In genomic region chr11:59560290-59560701, GRCh38 we compare ENCODE assay signal across 8 cellular contexts. TPM values are rescaled to one million over a fixed set of nuclear protein-coding genes. Genes with fewer than 3 reads are reported as not detected.
A peak's percentile ranks its signal among the peaks of the same experiment; 100 is the strongest.
DNase-seq lines count a peak whose midpoint lies in the region; ATAC-seq and TF ChIP-seq lines count a peak whose summit lies in the region.

No MANE protein-coding gene starts in this region.

- H3K4me3 Mint-ChIP-seq in natural killer cell treated with Interleukin-12 subunit alpha and Interleukin-12 subunit beta and Interleukin-15 and Interleukin-18, amount 100 ng/mL, for 72 hours: peak overlapping the region; percentile 74

- H3K36me3 ChIP-seq in BE2C (no peaks in the 10 kb centered on the region), HUES6 (ENCODE audit: control insufficient read depth, insufficient read depth, low read length) (no peaks in the 10 kb centered on the region), OCI-LY3 (replicated peaks; ENCODE audit: low read depth, low read length) (no peaks in the 10 kb centered on the region)

- H3K4me1 ChIP-seq in BE2C (no peaks in the 10 kb centered on the region), HUES6 (ENCODE audit: control insufficient read depth, insufficient read depth, low read length) (no peaks in the 10 kb centered on the region), OCI-LY3 (ENCODE audit: low read length) (peaks cover 18% of the 10 kb centered on the region)

- peak; percentile 43 for DNase-seq in BE2C
- DNase-seq in activated T-helper 1 cell treated with Interleukin-2 at 50 U/mL for 16 hours (ENCODE audit: low read depth): peak; percentile 33
- DNase-seq in fibroblast of peridontal ligament (ENCODE audit: extremely low read depth): peak; percentile 77
- DNase-seq in natural killer cell treated with Interleukin-12 subunit alpha and Interleukin-12 subunit beta and Interleukin-15 and Interleukin-18, amount 100 ng/mL, for 72 hours (ENCODE audit: low spot score): peak; percentile 71
- DNase-seq in stromal cell of bone marrow (ENCODE audit: low read depth): peak; percentile 17

- no peaks in the 10 kb centered on the region for H3K9me3 Mint-ChIP-seq in natural killer cell treated with Interleukin-12 subunit alpha and Interleukin-12 subunit beta and Interleukin-15 and Interleukin-18, amount 100 ng/mL, for 72 hours

- ATAC-seq in GM19463 (IDR thresholded peaks at IDR 0.05; ENCODE audit: unreplicated experiment): peak; percentile 26
- peak; percentile 59 to 72 for ATAC-seq in natural killer cell treated with Interleukin-12 subunit alpha and Interleukin-12 subunit beta and Interleukin-15 and Interleukin-18, amount 100 ng/mL, for 72 hours

- TF ChIP-seq CTCF in BE2C (IDR thresholded peaks at IDR 0.05; ENCODE audit: low read depth, low read length) (no peak), OCI-LY3 (IDR thresholded peaks at IDR 0.05; ENCODE audit: low read depth, low read length) (no peak)

- peaks cover 41 to 43% of the 10 kb centered on the region in 2 donors for H3K4me1 Mint-ChIP-seq in natural killer cell treated with Interleukin-12 subunit alpha and Interleukin-12 subunit beta and Interleukin-15 and Interleukin-18, amount 100 ng/mL, for 72 hours (ENCODE audit: low read depth in 2 of 2)

- H3K27ac ChIP-seq in HUES6 (ENCODE audit: low read depth, low read length) (no peak overlapping the region), OCI-LY3 (ENCODE audit: low read length) (peak overlapping the region; percentile 77)

- H3K27me3 ChIP-seq in BE2C (no peaks in the 10 kb centered on the region), HUES6 (ENCODE audit: control insufficient read depth, insufficient read depth, low read length) (no peaks in the 10 kb centered on the region), OCI-LY3 (ENCODE audit: low read depth, low read length) (no peaks in the 10 kb centered on the region)

- peak overlapping the region; percentile 93 for H2AFZ ChIP-seq in OCI-LY3 (ENCODE audit: low read depth, low read length)

- peak overlapping the region; percentile 94 to 97 for H3K27ac Mint-ChIP-seq in natural killer cell treated with Interleukin-12 subunit alpha and Interleukin-12 subunit beta and Interleukin-15 and Interleukin-18, amount 100 ng/mL, for 72 hours

- peak overlapping the region; percentile 73 for H3K4me2 ChIP-seq in OCI-LY3 (ENCODE audit: low read length)

- H3K27me3 Mint-ChIP-seq in natural killer cell treated with Interleukin-12 subunit alpha and Interleukin-12 subunit beta and Interleukin-15 and Interleukin-18, amount 100 ng/mL, for 72 hours: peaks cover 7 to 8% of the 10 kb centered on the region in 2 donors

- no peaks in the 10 kb centered on the region for H3K36me3 Mint-ChIP-seq in natural killer cell treated with Interleukin-12 subunit alpha and Interleukin-12 subunit beta and Interleukin-15 and Interleukin-18, amount 100 ng/mL, for 72 hours

- H3K4me3 ChIP-seq in BE2C (ENCODE audit: low read depth, low read length) (peak overlapping the region; percentile 95), HUES6 (ENCODE audit: low read depth, low read length) (peak overlapping the region; percentile 90), OCI-LY3 (ENCODE audit: low read length) (peak overlapping the region; percentile 85)

- no peaks in the 10 kb centered on the region for H4K20me1 ChIP-seq in OCI-LY3 (ENCODE audit: insufficient read depth, low read length)

- peak overlapping the region; percentile 58 for H3K9ac ChIP-seq in HUES6 (ENCODE audit: low read length)
- peak overlapping the region; percentile 89 for H3K9ac ChIP-seq in OCI-LY3 (ENCODE audit: low read length)

- no peaks in the 10 kb centered on the region for H3K79me2 ChIP-seq in OCI-LY3 (ENCODE audit: low read length)

- H3K9me3 ChIP-seq in BE2C: no peaks in the 10 kb centered on the region
- H3K9me3 ChIP-seq in HUES6 (ENCODE audit: control insufficient read depth, insufficient read depth, low read depth, low read length): no peaks in the 10 kb centered on the region
- no peaks in the 10 kb centered on the region for H3K9me3 ChIP-seq in OCI-LY3 (ENCODE audit: insufficient read depth, low read length)

RNA-seq across cellular contexts. Expression of gene OR4D9, which starts 49.0 kb away (rescaled TPM):
- 0.08 TPM for polyA plus RNA-seq in BE2C (2012; ENCODE audit: insufficient read depth, insufficient read length, low read depth)
- total RNA-seq in natural killer cell treated with Interleukin-12 subunit alpha and Interleukin-12 subunit beta and Interleukin-15 and Interleukin-18, amount 100 ng/mL, for 72 hours: not detected

RNA-seq across cellular contexts. Expression of gene OSBP, which starts 55.3 kb away (rescaled TPM):
- 17.5 TPM for polyA plus RNA-seq in BE2C (2012; ENCODE audit: insufficient read depth, insufficient read length, low read depth)
- 10 to 100 TPM; 40.5 to 45.2 TPM for total RNA-seq in natural killer cell treated with Interleukin-12 subunit alpha and Interleukin-12 subunit beta and Interleukin-15 and Interleukin-18, amount 100 ng/mL, for 72 hours

RNA-seq across cellular contexts. Expression of gene OR4D11, which starts 56.9 kb away (rescaled TPM):
- polyA plus RNA-seq in BE2C (2012; ENCODE audit: insufficient read depth, insufficient read length, low read depth): not detected
- total RNA-seq in natural killer cell treated with Interleukin-12 subunit alpha and Interleukin-12 subunit beta and Interleukin-15 and Interleukin-18, amount 100 ng/mL, for 72 hours: not detected

Comparison
In these comparisons a context has a peak if more than half of its experiments do, and no peak if none do; other contexts are left out.
1. DNase-seq: peak in every context shown above with its lines; median percentile 77 in fibroblast of peridontal ligament; 71 in natural killer cell treated with Interleukin-12 subunit alpha and Interleukin-12 subunit beta and Interleukin-15 and Interleukin-18, amount 100 ng/mL, for 72 hours; 43 in BE2C; 33 in activated T-helper 1 cell treated with Interleukin-2 at 50 U/mL for 16 hours; 17 in stromal cell of bone marrow.